8 cellular contexts compared by ENCODE assay signal in genomic region chr2:67234443-67234842, GRCh38.
DNase-seq lines count a peak whose midpoint lies in the region; ATAC-seq, FAIRE-seq and TF ChIP-seq lines count a peak whose summit lies in the region.

No MANE protein-coding gene starts in this region.

- peak overlapping the region; percentile 49 for H2AFZ ChIP-seq in IMR-90 (replicated peaks; ENCODE audit: low read length, poor library complexity)

- H3K9me1 ChIP-seq in IMR-90 (ENCODE audit: insufficient read depth, low read length), result no peaks in the 10 kb centered on the region

- no peak overlapping the region; the same call in 1 of the 2 replicates for H3K23ac ChIP-seq in IMR-90 (ENCODE audit: low read depth, low read length)

- WGBS in IMR-90 (ENCODE audit: extremely low coverage in 2 of 2, insufficient read length in 1 of 2), 2 experiments, result no CpG with 5 or more reads among the region's 3 CpGs

- TF ChIP-seq POLR2A in IMR-90 (IDR thresholded peaks at IDR 0.05; ENCODE audit: low read depth, low read length), result no peak

- peak; percentile 86 for TF ChIP-seq RAD21 in IMR-90 (IDR thresholded peaks at IDR 0.05; ENCODE audit: low read length)

- H3K27ac ChIP-seq in IMR-90 (ENCODE audit: insufficient read depth, low read length), result no peak overlapping the region

- peak overlapping the region; percentile 56 for H3K14ac ChIP-seq in IMR-90 (replicated peaks; ENCODE audit: low read depth, low read length)

- in situ Hi-C loops in IMR-90 (cut with MboI; ENCODE audit: low sequenced_read_pairs), result loop anchor here (10.0 to 25.0 kb wide), 3 partner anchors 403 to 790 kb away; no protein-coding TSS in a partner anchor

- H4K5ac ChIP-seq in IMR-90 (ENCODE audit: low read depth, low read length), result peak overlapping the region; percentile 62; the same call in 1 of the 2 replicates

- H4K20me1 ChIP-seq in IMR-90 (ENCODE audit: insufficient read depth, low read length), result no peaks in the 10 kb centered on the region

- peak overlapping the region; percentile 44 for H4K91ac ChIP-seq in IMR-90 (ENCODE audit: insufficient read depth, low read depth, low read length)

- no peak overlapping the region for H3K4me3 ChIP-seq in BE2C (ENCODE audit: low read depth, low read length)
- no peak overlapping the region for H3K4me3 ChIP-seq in IMR-90 (ENCODE audit: insufficient read depth, low read depth, low read length)

- peak; percentile 94 for ATAC-seq in IMR-90 (ENCODE audit: low read depth)
- ATAC-seq in GM21576 (IDR thresholded peaks at IDR 0.05; ENCODE audit: unreplicated experiment), result no peak

- H2BK20ac ChIP-seq in IMR-90 (ENCODE audit: low read depth, low read length), result peak overlapping the region; percentile 86; the same call in 1 of the 2 replicates

- intact Hi-C loops in IMR-90 (cut with micrococcal nuclease), result loop anchor here (1.0 to 2.0 kb wide), 2 partner anchors 606 to 656 kb away; no protein-coding TSS in a partner anchor

- H3K27me3 ChIP-seq in BE2C (no peaks in the 10 kb centered on the region), IMR-90 (ENCODE audit: control insufficient read depth, insufficient read depth, low read length) (no peaks in the 10 kb centered on the region)

- no peaks in the 10 kb centered on the region for H3K79me1 ChIP-seq in IMR-90 (ENCODE audit: low read depth in 1 of 2, low read length in 2 of 2)

- H3K36me3 ChIP-seq in BE2C (no peaks in the 10 kb centered on the region), IMR-90 (ENCODE audit: control insufficient read depth, insufficient read depth, low read length) (no peaks in the 10 kb centered on the region)

- H3K9me3 ChIP-seq in BE2C (no peaks in the 10 kb centered on the region), IMR-90 (ENCODE audit: control insufficient read depth, insufficient read depth, low read length) (peaks cover 1% of the 10 kb centered on the region; the same call in 1 of the 2 replicates)

- H2AK5ac ChIP-seq in IMR-90 (ENCODE audit: low read depth, low read length), result peak overlapping the region; percentile 48; the same call in 1 of the 2 replicates

- DNase-seq in BE2C (no peak), IMR-90 (peak; percentile 72), amniotic epithelial cell (ENCODE audit: low read depth) (peak; percentile 65), left kidney (ENCODE audit: low read depth, low spot score) (peak; percentile 55), DMS153 treated with DMSO at 0.1 percent for 48 hours (lab: John Stamatoyannopoulos, UW; ENCODE audit: unreplicated experiment) (no peak), RCC 7860 (ENCODE audit: low spot score) (no peak), inferior parietal cortex (ENCODE audit: extremely low spot score) (no peak)

- peak overlapping the region; percentile 58; the same call in 1 of the 2 replicates for H3K18ac ChIP-seq in IMR-90 (ENCODE audit: low read depth, low read length)

- no peak overlapping the region for H3K4me2 ChIP-seq in IMR-90 (ENCODE audit: low read depth, low read length)

- POLR2A ChIA-PET in IMR-90 (lab: Charles Lee; ENCODE audit: unreplicated experiment), result no interaction called here

- H3K56ac ChIP-seq in IMR-90 (ENCODE audit: extremely low read depth, insufficient read depth, low read length), result no peak overlapping the region

- peak overlapping the region; percentile 85 for H2BK120ac ChIP-seq in IMR-90 (ENCODE audit: low read depth, low read length)

- H2BK15ac ChIP-seq in IMR-90 (ENCODE audit: low read depth, low read length), result peak overlapping the region; percentile 37; the same call in 2 of the 3 replicates

- CTCF ChIA-PET in IMR-90 (lab: Yijun Ruan, JAX), result interaction anchor here (0.6 to 1.4 kb wide), 7 partner anchors 8 to 806 kb away, joined by 3 to 7 read pairs (median 3); no protein-coding TSS in a partner anchor

- no peak overlapping the region for H2AK9ac ChIP-seq in IMR-90 (replicated peaks; ENCODE audit: low read depth, low read length, poor library complexity)

- dilution Hi-C loops in IMR-90 (cut with HindIII; ENCODE audit: low sequenced_read_pairs, unreplicated experiment), result no loop called here

- peak overlapping the region; percentile 53 for H3K4ac ChIP-seq in IMR-90 (ENCODE audit: low read depth, low read length)

- peak; percentile 64 for TF ChIP-seq CTCF in BE2C (IDR thresholded peaks at IDR 0.05; ENCODE audit: low read depth, low read length)
- peak; percentile 75 for TF ChIP-seq CTCF in IMR-90 (conservative IDR thresholded peaks at IDR 0.05; ENCODE audit: low read depth, low read length)

- no TSS peak for BruUV-seq in IMR-90 (replicated peaks; lab: Mats Ljungman, UMichigan)

- FAIRE-seq in RCC 7860 (lab: Jason Lieb, UNC), result no peak

- H3K4me1 ChIP-seq in BE2C (no peaks in the 10 kb centered on the region), IMR-90 (ENCODE audit: control insufficient read depth, insufficient read depth, low read length) (peaks cover 2% of the 10 kb centered on the region; the same call in 1 of the 2 replicates)

- no peak overlapping the region for H2BK5ac ChIP-seq in IMR-90 (ENCODE audit: low read depth, low read length, poor library complexity, severe bottlenecking)

- H4K8ac ChIP-seq in IMR-90 (ENCODE audit: low read depth in 2 of 2, low read length in 2 of 2), result peak overlapping the region in 1 of 2 experiments; percentile 70; a peak in 2 of 4 replicates

- no peak overlapping the region for H3K9ac ChIP-seq in IMR-90 (ENCODE audit: low read depth, low read length)

TF ChIP-seq in IMR-90, 13 proteins besides CTCF, POLR2A, EP300 and RAD21:
- TF ChIP-seq FOS (IDR thresholded peaks at IDR 0.05; ENCODE audit: low read depth, low read length) (no peak), BHLHE40 (IDR thresholded peaks at IDR 0.05; ENCODE audit: low read depth, low read length) (no peak), RCOR1 (IDR thresholded peaks at IDR 0.05; ENCODE audit: insufficient replicate concordance, low read length) (no peak), RFX5 (IDR thresholded peaks at IDR 0.05; ENCODE audit: low read depth, low read length) (no peak), CEBPB (IDR thresholded peaks at IDR 0.05; ENCODE audit: low read depth, low read length) (peak; percentile 61; the same call in 1 of the 2 replicates), SMC3 (IDR thresholded peaks at IDR 0.05; ENCODE audit: low read depth, low read length) (peak; percentile 69), MAZ (IDR thresholded peaks at IDR 0.05; ENCODE audit: borderline replicate concordance, low read depth, low read length) (no peak), USF2 (IDR thresholded peaks at IDR 0.05; ENCODE audit: low read depth, low read length) (no peak), MXI1 (IDR thresholded peaks at IDR 0.05; ENCODE audit: borderline replicate concordance, low read depth, low read length) (no peak)

Comparison
In these comparisons a context has a peak if more than half of its experiments do, and no peak if none do; other contexts are left out.
1. DNase-seq: peak in IMR-90 (single experiment), amniotic epithelial cell (single experiment) and left kidney (single experiment); none in BE2C (single experiment), DMS153 treated with DMSO at 0.1 percent for 48 hours (single experiment), RCC 7860 (single experiment) and inferior parietal cortex (single experiment).